Comparison of ENCODE assay signal across 8 cellular contexts in the genomic region with DNA sequence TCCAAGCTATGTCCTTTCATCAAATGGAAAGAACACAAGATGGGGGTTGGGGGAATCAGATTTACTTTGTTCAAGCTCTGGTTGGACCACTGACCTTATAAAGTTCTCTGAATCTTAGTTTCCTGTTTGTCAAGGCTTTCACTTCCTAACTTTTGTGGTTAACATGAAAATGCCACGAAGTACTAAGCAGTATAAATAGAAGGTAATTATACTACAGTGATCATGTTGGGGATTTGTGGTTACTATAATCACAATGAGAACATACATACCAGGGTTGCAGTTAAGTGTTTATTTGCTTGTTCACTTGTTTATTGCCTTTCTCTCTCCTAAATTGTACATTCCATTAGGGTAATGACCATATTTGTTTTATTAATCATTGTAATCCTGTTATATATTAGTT. TPM values are rescaled to one million over a fixed set of nuclear protein-coding genes. Genes with fewer than 3 reads are reported as not detected.
A peak's percentile ranks its signal among the peaks of the same experiment; 100 is the strongest.
DNase-seq lines count a peak whose midpoint lies in the region; ATAC-seq and TF ChIP-seq lines count a peak whose summit lies in the region.

No MANE protein-coding gene starts in this region.

- H3K9me2 ChIP-seq in OCI-LY1 (ENCODE audit: low read depth, low read length): no peaks in the 10 kb centered on the region

- H3F3A ChIP-seq in OCI-LY1 (ENCODE audit: insufficient read depth, low read length): 0 out of 2 replicates have a peak, but pooled peaks cover 3% of the 10 kb centered on the region

- peak overlapping the region; percentile 58 for H3K4me2 ChIP-seq in OCI-LY1 (ENCODE audit: low read length)

- H3K4me3 ChIP-seq in OCI-LY1 (ENCODE audit: low read depth, low read length, poor library complexity, severe bottlenecking) (peak overlapping the region; percentile 13), lower lobe of right lung (no peak overlapping the region)

- H3K36me3 ChIP-seq in OCI-LY1 (ENCODE audit: insufficient read depth, low read length) (no peaks in the 10 kb centered on the region), lower lobe of right lung (no peaks in the 10 kb centered on the region)

- DNase-seq in lower lobe of right lung (no peak), activated gamma-delta T cell treated with Interleukin-2 at 50 U/mL for 16 hours (no peak), HPDE6-E6E7 (ENCODE audit: extremely low spot score) (no peak), dedifferentiated amniotic fluid mesenchymal stem cell (ENCODE audit: extremely low spot score) (no peak)
- no peak for DNase-seq in NK-92 treated with Interleukin-12 subunit alpha and Interleukin-12 subunit beta, amount 100 ng/mL, for 24 hours (lab: John Stamatoyannopoulos, UW)

- H3K27ac ChIP-seq in OCI-LY1 (ENCODE audit: low read depth, low read length, poor library complexity, severe bottlenecking) (peak overlapping the region; percentile 76), lower lobe of right lung (no peak overlapping the region)

- H3K9me3 ChIP-seq in OCI-LY1 (ENCODE audit: low read length) (no peaks in the 10 kb centered on the region), lower lobe of right lung (no peaks in the 10 kb centered on the region)

- TF ChIP-seq CTCF in OCI-LY1 (IDR thresholded peaks at IDR 0.05; ENCODE audit: low read length) (no peak), lower lobe of right lung (IDR thresholded peaks at IDR 0.05) (no peak)

- peaks cover 82% of the 10 kb centered on the region for H3K4me1 ChIP-seq in OCI-LY1 (ENCODE audit: insufficient read depth, low read length, severe bottlenecking)
- peaks cover 16% of the 10 kb centered on the region for H3K4me1 ChIP-seq in lower lobe of right lung

- H4K20me1 ChIP-seq in OCI-LY1 (ENCODE audit: insufficient read depth, low read length): no peaks in the 10 kb centered on the region

- no peak overlapping the region for H2AFZ ChIP-seq in OCI-LY1 (ENCODE audit: low read length)

- H3K79me2 ChIP-seq in OCI-LY1 (ENCODE audit: insufficient read depth, low read length): no peaks in the 10 kb centered on the region

- ATAC-seq in GM18867 (IDR thresholded peaks at IDR 0.05; ENCODE audit: unreplicated experiment) (peak; percentile 92), HG02852 (IDR thresholded peaks at IDR 0.05; ENCODE audit: unreplicated experiment) (peak; percentile 89), lower lobe of right lung (peak; percentile 52 to 67)

- intact Hi-C loops in lower lobe of right lung (cut with DNase I): no loop called here

- H3K9ac ChIP-seq in OCI-LY1 (ENCODE audit: low read length): no peak overlapping the region; the same call in 1 of the 2 replicates

- H3K27me3 ChIP-seq in OCI-LY1 (ENCODE audit: insufficient read depth, low read length) (no peaks in the 10 kb centered on the region), lower lobe of right lung (ENCODE audit: low read depth) (no peaks in the 10 kb centered on the region)

RNA-seq across cellular contexts. Expression of a gene that starts 53.2 kb away (rescaled TPM):
- total RNA-seq in lower lobe of right lung: 86.6 TPM
